ENCODE assay signal across 9 cellular contexts in genomic region chr19:7874080-7874856, GRCh38. TPM values are rescaled to one million over a fixed set of nuclear protein-coding genes. Genes with fewer than 3 reads are reported as not detected.
A peak's percentile ranks its signal among the peaks of the same experiment; 100 is the strongest.
DNase-seq lines count a peak whose midpoint lies in the region; ATAC-seq, FAIRE-seq and TF ChIP-seq lines count a peak whose summit lies in the region.
"Had no signal": no experiment of that assay in that cellular context is flagged by ENCODE, and none has a peak within 500 bp of the region (broad histone marks: within the 10 kb centered on the region; RNA-seq: fewer than 3 reads in every experiment).

PRR36 (minus strand) TSS chr19:7874390; CDS start chr19:7873689, 701 bp downstream.

- peaks cover 10% of the 10 kb centered on the region for H3K4me1 ChIP-seq in upper lobe of right lung

- H3K4me3 ChIP-seq in upper lobe of right lung: peak within 1 kb of the TSS; percentile 42

- no peaks in the 10 kb centered on the region for H3K36me3 Mint-ChIP-seq in activated naive CD8-positive, alpha-beta T cell treated with anti-CD3 and anti-CD28 coated beads for 36 hours

- DNase-seq in EL (peak; percentile 18), NCI-H2081 (lab: John Stamatoyannopoulos, UW) (peak; percentile 88 to 92), inferior parietal cortex (ENCODE audit: extremely low spot score) (peak; percentile 47), upper lobe of right lung (peak; percentile 89), GM12891 (ENCODE audit: insufficient read length, low spot score) (no peak), OCI-M1 (lab: John Stamatoyannopoulos, UW) (no peak)
- peak; percentile 33 for DNase-seq in activated naive CD8-positive, alpha-beta T cell treated with anti-CD3 and anti-CD28 coated beads for 36 hours

- ATAC-seq in upper lobe of right lung (peak; percentile 55), HG02870 (IDR thresholded peaks at IDR 0.05; ENCODE audit: unreplicated experiment) (no peak)

- H3K27me3 Mint-ChIP-seq in activated naive CD8-positive, alpha-beta T cell treated with anti-CD3 and anti-CD28 coated beads for 36 hours: peaks cover 45% of the 10 kb centered on the region

- peak within 1 kb of the TSS; percentile 72 for H3K4me3 Mint-ChIP-seq in activated naive CD8-positive, alpha-beta T cell treated with anti-CD3 and anti-CD28 coated beads for 36 hours

- TF ChIP-seq POLR2A in GM12891 (IDR thresholded peaks at IDR 0.05; ENCODE audit: low read depth, low read length): no peak

- H3K27ac Mint-ChIP-seq in activated naive CD8-positive, alpha-beta T cell treated with anti-CD3 and anti-CD28 coated beads for 36 hours: no peak within 1 kb of the TSS

- no peak within 1 kb of the TSS for H3K27ac ChIP-seq in upper lobe of right lung

- no peak for FAIRE-seq in GM12891 (lab: Jason Lieb, UNC)

- intact Hi-C loops in upper lobe of right lung (cut with DNase I): no loop called here

- peaks cover 24% of the 10 kb centered on the region for H3K4me1 Mint-ChIP-seq in activated naive CD8-positive, alpha-beta T cell treated with anti-CD3 and anti-CD28 coated beads for 36 hours

- TF ChIP-seq CTCF in upper lobe of right lung (IDR thresholded peaks at IDR 0.05): no peak

- peaks cover 30% of the 10 kb centered on the region for H3K27me3 ChIP-seq in upper lobe of right lung

- H3K9me3 ChIP-seq in upper lobe of right lung: no peaks in the 10 kb centered on the region

- H3K9me3 Mint-ChIP-seq in activated naive CD8-positive, alpha-beta T cell treated with anti-CD3 and anti-CD28 coated beads for 36 hours: no peaks in the 10 kb centered on the region

- no peaks in the 10 kb centered on the region for H3K36me3 ChIP-seq in upper lobe of right lung

TF ChIP-seq in GM12891, 5 proteins besides CTCF, POLR2A, EP300 and RAD21:
- no peak for TF ChIP-seq POU2F2 (IDR thresholded peaks at IDR 0.05; ENCODE audit: low read depth, low read length)
- no peak for TF ChIP-seq SPI1 (IDR thresholded peaks at IDR 0.05; ENCODE audit: low read depth, low read length)
- TF ChIP-seq POLR2AphosphoS5 (IDR thresholded peaks at IDR 0.05; ENCODE audit: low read depth, low read length): no peak
- no peak for TF ChIP-seq PAX5 (IDR thresholded peaks at IDR 0.05; ENCODE audit: insufficient read depth, low read length, severe bottlenecking)
- TF ChIP-seq TAF1 (IDR thresholded peaks at IDR 0.05; ENCODE audit: low read depth, low read length): no peak

RNA-seq across cellular contexts. Expression of gene PRR36, which starts in this region (rescaled TPM):
- under 1 TPM in 1 of 2 experiments, not detected in 1; 0.10 TPM for total RNA-seq in activated naive CD8-positive, alpha-beta T cell treated with anti-CD3 and anti-CD28 coated beads for 36 hours
- 2.6 TPM for total RNA-seq in upper lobe of right lung
- polyA plus RNA-seq in GM12891 (2012; ENCODE audit: low read depth, missing spikeins): 0.10 TPM
- total RNA-seq: myocyte had no signal

Comparison
In these comparisons a context has a peak if more than half of its experiments do, and no peak if none do; other contexts are left out.
1. Peak in DNase-seq in activated naive CD8-positive, alpha-beta T cell treated with anti-CD3 and anti-CD28 coated beads for 36 hours; RNA of the gene not detected or under 1 TPM.
2. DNase-seq: peak in EL (single experiment), NCI-H2081 (2 of 2), inferior parietal cortex (single experiment) and upper lobe of right lung (single experiment); none in GM12891 (single experiment) and OCI-M1 (single experiment).